13 cellular contexts compared by ENCODE assay signal in genomic region chr15:57198654-57199241, GRCh38.
DNase-seq lines count a peak whose midpoint lies in the region; ATAC-seq, FAIRE-seq and TF ChIP-seq lines count a peak whose summit lies in the region.
"Had no signal": no experiment of that assay in that cellular context is flagged by ENCODE, and none has a peak within 500 bp of the region (broad histone marks: within the 10 kb centered on the region; RNA-seq: fewer than 3 reads in every experiment).

No MANE protein-coding gene starts in this region.

- peak; percentile 85 for DNase-seq in DMS79 treated with DMSO at 0.1 percent for 48 hours (lab: John Stamatoyannopoulos, UW)
- DNase-seq in NCI-H2081 (lab: John Stamatoyannopoulos, UW), result peak; percentile 70 to 92
- peak; percentile 52 for DNase-seq in astrocyte (ENCODE audit: low read depth)
- DNase-seq in mucosa of gallbladder (ENCODE audit: low spot score), result peak; percentile 16
- no peak for DNase-seq in ureter (ENCODE audit: low spot score)
- no peak for DNase-seq in Karpas-422
- DNase-seq: CD4-positive, alpha-beta T cell; HCEC 1CT; stimulated activated CD4-positive, alpha-beta T cell treated with anti-CD3 and anti-CD28 coated beads, Interleukin-1b, Interleukin-23, amount 100 ng/mL, for 48 hours had no signal

- H3K79me2 ChIP-seq in astrocyte (ENCODE audit: insufficient read depth, low read length), result peaks cover 6% of the 10 kb centered on the region
- H3K79me2 ChIP-seq in Karpas-422 (ENCODE audit: low read length), result peaks cover 37% of the 10 kb centered on the region; the same call in 1 of the 2 replicates

- peaks cover 7% of the 10 kb centered on the region for H3K4me1 Mint-ChIP-seq in astrocyte (ENCODE audit: low read depth, unreplicated experiment)

- FAIRE-seq in astrocyte (lab: Jason Lieb, UNC), result no peak

- no peak for ATAC-seq in HG03280 (IDR thresholded peaks at IDR 0.05; ENCODE audit: unreplicated experiment)
- no peak for ATAC-seq in HG03139 (IDR thresholded peaks at IDR 0.05; ENCODE audit: unreplicated experiment)
- ATAC-seq: activated CD4-positive, CD25-positive, alpha-beta regulatory T cell treated with anti-CD3 and anti-CD28 coated beads, Interleukin-2, amount 50 U/mL, for 24 hours had no signal

- no peak overlapping the region for H3K4me3 Mint-ChIP-seq in astrocyte (ENCODE audit: unreplicated experiment)
- H3K4me3 Mint-ChIP-seq: CD4-positive, alpha-beta T cell had no signal

- no peak for TF ChIP-seq CTCF in astrocyte (IDR thresholded peaks at IDR 0.05; ENCODE audit: insufficient read depth, low read depth, low read length)

- peak overlapping the region; percentile 4 for H3K4me2 ChIP-seq in astrocyte (ENCODE audit: low read length)
- H3K4me2 ChIP-seq in Karpas-422 (ENCODE audit: low read depth, low read length, poor library complexity, severe bottlenecking), result no peak overlapping the region

- H3K36me3 Mint-ChIP-seq in astrocyte (ENCODE audit: low read depth, unreplicated experiment), result no peaks in the 10 kb centered on the region

- H3K9ac ChIP-seq in astrocyte (ENCODE audit: low read length) (no peak overlapping the region), Karpas-422 (ENCODE audit: low read length) (no peak overlapping the region)

- H3K9me3 Mint-ChIP-seq in astrocyte (ENCODE audit: unreplicated experiment), result no peaks in the 10 kb centered on the region
- H3K9me3 Mint-ChIP-seq: CD4-positive, alpha-beta T cell had no signal

- H3K9me3 ChIP-seq in astrocyte (ENCODE audit: insufficient read depth, low read depth, low read length) (no peaks in the 10 kb centered on the region), Karpas-422 (ENCODE audit: low read length) (no peaks in the 10 kb centered on the region)

- H3K9me2 ChIP-seq in Karpas-422 (replicated peaks; ENCODE audit: insufficient read depth, low read length), result no peaks in the 10 kb centered on the region

- no peaks in the 10 kb centered on the region for H3K27me3 Mint-ChIP-seq in astrocyte (ENCODE audit: low read depth, unreplicated experiment)
- H3K27me3 Mint-ChIP-seq: CD4-positive, alpha-beta T cell had no signal

- no peak overlapping the region for H3K27ac ChIP-seq in astrocyte (ENCODE audit: low read depth, low read length)
- no peak overlapping the region for H3K27ac ChIP-seq in Karpas-422 (ENCODE audit: low read length)
- H3K27ac ChIP-seq: epithelial cell of prostate had no signal

- peaks cover 7% of the 10 kb centered on the region for H3K36me3 ChIP-seq in astrocyte (ENCODE audit: insufficient read depth, low read length)
- H3K36me3 ChIP-seq in Karpas-422 (ENCODE audit: insufficient read depth, low read length), result peaks cover 5% of the 10 kb centered on the region; the same call in 1 of the 2 replicates

- H2AFZ ChIP-seq in astrocyte (ENCODE audit: low read depth, low read length) (no peak overlapping the region), Karpas-422 (ENCODE audit: low read length) (no peak overlapping the region)

- peaks cover 21% of the 10 kb centered on the region for H4K20me1 ChIP-seq in astrocyte (ENCODE audit: insufficient read depth, low read length)
- H4K20me1 ChIP-seq in Karpas-422 (ENCODE audit: insufficient read depth, low read depth, low read length), result no peaks in the 10 kb centered on the region

- H3K4me3 ChIP-seq in astrocyte (ENCODE audit: insufficient read depth, low read depth, low read length), result no peak overlapping the region
- no peak overlapping the region for H3K4me3 ChIP-seq in Karpas-422 (ENCODE audit: low read length)

- H3K27me3 ChIP-seq in astrocyte (ENCODE audit: insufficient read depth, low read length) (no peaks in the 10 kb centered on the region), Karpas-422 (ENCODE audit: low read length) (no peaks in the 10 kb centered on the region)

- no peak overlapping the region for H3K27ac Mint-ChIP-seq in astrocyte (ENCODE audit: unreplicated experiment)
- H3K27ac Mint-ChIP-seq: CD4-positive, alpha-beta T cell had no signal

- H3K4me1 ChIP-seq in astrocyte (ENCODE audit: insufficient read depth, low read length) (no peaks in the 10 kb centered on the region), Karpas-422 (ENCODE audit: low read length) (peaks cover 3% of the 10 kb centered on the region; the same call in 1 of the 2 replicates)

Comparison
In these comparisons a context has a peak if more than half of its experiments do, and no peak if none do; other contexts are left out.
1. DNase-seq: peak in DMS79 treated with DMSO at 0.1 percent for 48 hours (single experiment), NCI-H2081 (2 of 2), astrocyte (single experiment) and mucosa of gallbladder (single experiment); none in ureter (single experiment) and Karpas-422 (single experiment).